In genomic region chr5:90096415-90097081, GRCh38 we compare ENCODE assay signal across 13 cellular contexts.
DNase-seq lines count a peak whose midpoint lies in the region; ATAC-seq and TF ChIP-seq lines count a peak whose summit lies in the region.
"Had no signal": no experiment of that assay in that cellular context is flagged by ENCODE, and none has a peak within 500 bp of the region (broad histone marks: within the 10 kb centered on the region; RNA-seq: fewer than 3 reads in every experiment).

No MANE protein-coding gene starts in this region.

- H3K4me3 Mint-ChIP-seq in HFFc6, result no peak overlapping the region
- H3K4me3 Mint-ChIP-seq: IgD-negative memory B cell, nephron had no signal

- no peaks in the 10 kb centered on the region for H3K36me3 ChIP-seq in uterus

- H3K27ac Mint-ChIP-seq in HFFc6, result no peak overlapping the region
- H3K27ac Mint-ChIP-seq: IgD-negative memory B cell, nephron had no signal

- DNase-seq in stimulated activated CD4-positive, alpha-beta T cell treated with anti-CD3 and anti-CD28 coated beads, Interleukin-1b, Interleukin-23, amount 100 ng/mL, for 48 hours, result peak; percentile 5
- DNase-seq in stimulated activated CD4-positive, alpha-beta T cell treated with anti-CD3 and anti-CD28 coated beads, Interleukin-4, amount 100 ng/mL, for 24 hours, result no peak
- DNase-seq in SW480 (ENCODE audit: low spot score) (peak; percentile 20), foreskin fibroblast (peak; percentile 48 to 51), uterus (peak; percentile 23 to 51), NOMO-1 treated with dmso at 0.1 percent for 144 hours (lab: John Stamatoyannopoulos, UW; ENCODE audit: unreplicated experiment) (no peak), HFFc6 (no peak)
- DNase-seq: activated CD4-positive, CD25-positive, alpha-beta regulatory T cell; activated naive CD4-positive, alpha-beta T cell treated with anti-CD3 and anti-CD28 coated beads, Interleukin-2, amount 50 U/mL, for 16 hours; glutamatergic neuron had no signal

- intact Hi-C loops in uterus (cut with DNase I; ENCODE audit: low total_unique reads), result no loop called here

- no peaks in the 10 kb centered on the region for H3K9me3 ChIP-seq in uterus

- H3K4me1 ChIP-seq in uterus, result no peaks in the 10 kb centered on the region

- no peaks in the 10 kb centered on the region for H3K27me3 ChIP-seq in uterus

- no peaks in the 10 kb centered on the region for H3K27me3 Mint-ChIP-seq in HFFc6 (ENCODE audit: insufficient read depth)

- TF ChIP-seq POLR2A in uterus (IDR thresholded peaks at IDR 0.05), result no peak

- H3K4me3 ChIP-seq in foreskin fibroblast (ENCODE audit: low read depth in 1 of 2, low read length in 2 of 2) (no peak overlapping the region), uterus (no peak overlapping the region)

- peak overlapping the region in 1 of 2 donors; percentile 5 for H3K27ac ChIP-seq in uterus

- peaks cover 10% of the 10 kb centered on the region for H3K9me3 Mint-ChIP-seq in HFFc6
- H3K9me3 Mint-ChIP-seq: nephron had no signal

- no peak for ATAC-seq in HG03025 (IDR thresholded peaks at IDR 0.05; ENCODE audit: low FRiP score, unreplicated experiment)

- H3K36me3 Mint-ChIP-seq in HFFc6 (ENCODE audit: low read depth), result no peaks in the 10 kb centered on the region
- H3K36me3 Mint-ChIP-seq: IgD-negative memory B cell had no signal

- TF ChIP-seq CTCF in foreskin fibroblast (IDR thresholded peaks at IDR 0.05; ENCODE audit: low read depth, low read length), result no peak
- no peak for TF ChIP-seq CTCF in uterus (IDR thresholded peaks at IDR 0.05)
- TF ChIP-seq CTCF in HFFc6 (IDR thresholded peaks at IDR 0.05), result no peak

- no peaks in the 10 kb centered on the region; the same call in 1 of the 2 replicates for H3K4me1 Mint-ChIP-seq in HFFc6 (ENCODE audit: low read depth)
- H3K4me1 Mint-ChIP-seq: IgD-negative memory B cell had no signal

Comparison
In these comparisons a context has a peak if more than half of its experiments do, and no peak if none do; other contexts are left out.
1. DNase-seq: peak in stimulated activated CD4-positive, alpha-beta T cell treated with anti-CD3 and anti-CD28 coated beads, Interleukin-1b, Interleukin-23, amount 100 ng/mL, for 48 hours (single experiment), SW480 (single experiment), foreskin fibroblast (2 of 2) and uterus (2 of 2); none in stimulated activated CD4-positive, alpha-beta T cell treated with anti-CD3 and anti-CD28 coated beads, Interleukin-4, amount 100 ng/mL, for 24 hours (single experiment), NOMO-1 treated with dmso at 0.1 percent for 144 hours (single experiment) and HFFc6 (single experiment).